1 cellular context compared by ENCODE assay signal in genomic region chr13:78596701-78597550, GRCh38.
A peak's percentile ranks its signal among the peaks of the same experiment; 100 is the strongest.
TF ChIP-seq lines count a peak whose summit lies in the region.

No MANE protein-coding gene starts in this region.

TF ChIP-seq in GM23338, 12 proteins besides CTCF, POLR2A, EP300 and RAD21 (continued from another document):
- TF ChIP-seq ZNF462 (CRISPR knock-in tag; IDR thresholded peaks at IDR 0.05) (no peak), ZNF114 (CRISPR knock-in tag; IDR thresholded peaks at IDR 0.05) (no peak), EZH2 (IDR thresholded peaks at IDR 0.05; ENCODE audit: low read depth, unreplicated experiment) (peak; percentile 87), NANOG (IDR thresholded peaks at IDR 0.05; ENCODE audit: borderline replicate concordance) (no peak), EZH2phosphoT487 (IDR thresholded peaks at IDR 0.05; ENCODE audit: unreplicated experiment) (peak; percentile 15)
TF ChIP-seq in GM23338: peak in this region for 2.
